ENCODE assay signal across 9 cellular contexts in genomic region chr1:178055779-178056471, GRCh38. TPM values are rescaled to one million over a fixed set of nuclear protein-coding genes. Genes with fewer than 3 reads are reported as not detected.
DNase-seq lines count a peak whose midpoint lies in the region; ATAC-seq and TF ChIP-seq lines count a peak whose summit lies in the region.
"Had no signal": no experiment of that assay in that cellular context is flagged by ENCODE, and none has a peak within 500 bp of the region (broad histone marks: within the 10 kb centered on the region; RNA-seq: fewer than 3 reads in every experiment).

No MANE protein-coding gene starts in this region.

- H3K4me3 Mint-ChIP-seq in neural crest cell: no peak overlapping the region

- peak overlapping the region; percentile 57 for H3K27ac ChIP-seq in cingulate gyrus (ENCODE audit: low read depth, low read length)

- H3K36me3 Mint-ChIP-seq in neural crest cell (ENCODE audit: low read depth): no peaks in the 10 kb centered on the region

- TF ChIP-seq CTCF in GM13976 (IDR thresholded peaks at IDR 0.05; ENCODE audit: borderline replicate concordance, control extremely low read depth, extremely low read depth, insufficient read depth, missing control alignments) (peak; percentile 27), neural crest cell (conservative IDR thresholded peaks at IDR 0.05) (no peak)

- DNase-seq in GM13976 (ENCODE audit: low spot score) (peak; percentile 66), MG63 (peak; percentile 61), neural crest cell (ENCODE audit: low read depth, low spot score) (no peak), DMS53 (lab: John Stamatoyannopoulos, UW) (no peak), T-helper 2 cell (no peak)
- no peak for DNase-seq in stimulated activated CD4-positive, alpha-beta T cell treated with anti-CD3 and anti-CD28 coated beads, Interleukin-15, amount 100 ng/mL, for 24 hours

- H3K4me1 Mint-ChIP-seq in neural crest cell: peaks cover 44% of the 10 kb centered on the region

- H3K9me3 Mint-ChIP-seq in neural crest cell: no peaks in the 10 kb centered on the region

- no peaks in the 10 kb centered on the region for H3K9me3 ChIP-seq in MG63
- H3K9me3 ChIP-seq: thoracic aorta had no signal

- peak overlapping the region; percentile 23 for H3K27ac Mint-ChIP-seq in neural crest cell (ENCODE audit: unreplicated experiment)

- H3K27me3 ChIP-seq in MG63: no peaks in the 10 kb centered on the region

- ATAC-seq in HG02571 (IDR thresholded peaks at IDR 0.05; ENCODE audit: unreplicated experiment): peak; percentile 93

- in situ Hi-C loops in GM13976 (cut with MboI; ENCODE audit: low sequenced_read_pairs, unreplicated experiment): no loop called here

- no peaks in the 10 kb centered on the region for H3K36me3 ChIP-seq in MG63
- H3K36me3 ChIP-seq: thoracic aorta had no signal

- H3K27me3 Mint-ChIP-seq in neural crest cell (ENCODE audit: low read depth): no peaks in the 10 kb centered on the region

- H3K4me3 ChIP-seq in MG63: no peak overlapping the region
- H3K4me3 ChIP-seq: thoracic aorta had no signal

RNA-seq across cellular contexts. Expression of gene RASAL2, which starts 38.0 kb away (rescaled TPM):
- 17.4 and 18.5 TPM in 2 replicates for total RNA-seq in MG63 (2014; rRNA removed; shearing (Covaris generic); ENCODE audit: low replicate concordance)
- 20.9 and 25.5 TPM in 2 replicates for total RNA-seq in neural crest cell

Comparison
In these comparisons a context has a peak if more than half of its experiments do, and no peak if none do; other contexts are left out.
1. DNase-seq: peak in GM13976 (single experiment) and MG63 (single experiment); none in neural crest cell (single experiment), DMS53 (single experiment), stimulated activated CD4-positive, alpha-beta T cell treated with anti-CD3 and anti-CD28 coated beads, Interleukin-15, amount 100 ng/mL, for 24 hours (single experiment) and T-helper 2 cell (0 of 5).